In genomic region chr14:89356496-89356895, GRCh38 we compare ENCODE assay signal across 27 cellular contexts.
DNase-seq lines count a peak whose midpoint lies in the region; ATAC-seq and TF ChIP-seq lines count a peak whose summit lies in the region.
"Had no signal": no experiment of that assay in that cellular context is flagged by ENCODE, and none has a peak within 500 bp of the region (broad histone marks: within the 10 kb centered on the region; RNA-seq: fewer than 3 reads in every experiment).

No MANE protein-coding gene starts in this region.

- peaks cover 26% of the 10 kb centered on the region for H3K36me3 Mint-ChIP-seq in activated CD8-positive, alpha-beta T cell treated with anti-CD3 and anti-CD28 coated beads for 36 hours (ENCODE audit: low read depth)
- H3K36me3 Mint-ChIP-seq in activated CD8-positive, alpha-beta T cell treated with anti-CD3 and anti-CD28 coated beads, Interleukin-2, amount 10 ng/mL, durations not matched to agents 7 days and 5 days (ENCODE audit: low read depth) = peaks cover 17% of the 10 kb centered on the region
- H3K36me3 Mint-ChIP-seq in CD8-positive, alpha-beta memory T cell = peaks cover 2 to 6% (median 4%) of the 10 kb centered on the region in 3 donors
- H3K36me3 Mint-ChIP-seq in activated T-helper 2 cell treated with anti-CD3 and anti-CD28 coated beads, Interferon-gamma antibody, Interleukin-2, Interleukin-4, amounts not matched to agents 10 μg/mL and 5 μg/mL and 100 μg/mL, durations not matched to agents 14 hours and 24 hours and 36 hours (ENCODE audit: low read depth) = peaks cover 42% of the 10 kb centered on the region
- H3K36me3 Mint-ChIP-seq in osteocyte (ENCODE audit: unreplicated experiment) = peaks cover 2% of the 10 kb centered on the region

- no peak overlapping the region for H3K27ac ChIP-seq in CD8-positive, alpha-beta memory T cell (ENCODE audit: low read depth, low read length)
- H3K27ac ChIP-seq: A549, breast epithelium, prostate gland, vagina had no signal

- H3K4me1 Mint-ChIP-seq in activated CD8-positive, alpha-beta T cell treated with anti-CD3 and anti-CD28 coated beads for 36 hours (ENCODE audit: low read depth) = peaks cover 51% of the 10 kb centered on the region
- H3K4me1 Mint-ChIP-seq in activated CD8-positive, alpha-beta T cell treated with anti-CD3 and anti-CD28 coated beads, Interleukin-2, amount 10 ng/mL, durations not matched to agents 7 days and 5 days (ENCODE audit: low read depth) = peaks cover 36% of the 10 kb centered on the region
- H3K4me1 Mint-ChIP-seq in CD8-positive, alpha-beta memory T cell = peaks cover 38 to 68% (median 52%) of the 10 kb centered on the region in 3 donors
- peaks cover 34% of the 10 kb centered on the region for H3K4me1 Mint-ChIP-seq in activated T-helper 2 cell treated with anti-CD3 and anti-CD28 coated beads, Interferon-gamma antibody, Interleukin-2, Interleukin-4, amounts not matched to agents 10 μg/mL and 5 μg/mL and 100 μg/mL, durations not matched to agents 14 hours and 24 hours and 36 hours (ENCODE audit: low read depth)
- H3K4me1 Mint-ChIP-seq in osteocyte (ENCODE audit: unreplicated experiment) = peaks cover 21% of the 10 kb centered on the region

- DNase-seq in activated CD8-positive, alpha-beta T cell treated with anti-CD3 and anti-CD28 coated beads for 36 hours = no peak
- DNase-seq in activated CD8-positive, alpha-beta T cell treated with anti-CD3 and anti-CD28 coated beads, Interleukin-2, amount 10 ng/mL, durations not matched to agents 7 days and 5 days = no peak
- no peak for DNase-seq in CD8-positive, alpha-beta memory T cell
- no peak for DNase-seq in activated T-helper 2 cell treated with anti-CD3 and anti-CD28 coated beads, Interferon-gamma antibody, Interleukin-2, Interleukin-4, amounts not matched to agents 10 μg/mL and 5 μg/mL and 100 μg/mL, durations not matched to agents 14 hours and 24 hours and 36 hours (ENCODE audit: low spot score)
- DNase-seq in osteocyte (ENCODE audit: extremely low spot score, unreplicated experiment) (no peak), NCI-H226 (no peak)
- DNase-seq: activated CD4-positive, alpha-beta T cell treated with anti-CD3 and anti-CD28 coated beads, Interleukin-2, amount 50 U/mL, for 1 hour; activated CD8-positive, alpha-beta memory T cell treated with anti-CD3 and anti-CD28 coated beads, Interleukin-2, amount 50 U/mL, for 4 hours; activated effector memory CD4-positive, alpha-beta T cell treated with Interleukin-2 at 50 U/mL for 16 hours; amygdala; Caco-2; hypothalamus; immature natural killer cell; mesenchymal stem cell; MG63; NCI-H1417 treated with DMSO at 0.1 percent for 48 hours; NCI-H446 treated with DMSO at 0.1 percent for 48 hours; NCI-H82; RPMI8226 had no signal

- no peak overlapping the region for H3K4me3 Mint-ChIP-seq in activated CD8-positive, alpha-beta T cell treated with anti-CD3 and anti-CD28 coated beads for 36 hours
- no peak overlapping the region for H3K4me3 Mint-ChIP-seq in activated CD8-positive, alpha-beta T cell treated with anti-CD3 and anti-CD28 coated beads, Interleukin-2, amount 10 ng/mL, durations not matched to agents 7 days and 5 days
- no peak overlapping the region for H3K4me3 Mint-ChIP-seq in CD8-positive, alpha-beta memory T cell
- no peak overlapping the region for H3K4me3 Mint-ChIP-seq in activated T-helper 2 cell treated with anti-CD3 and anti-CD28 coated beads, Interferon-gamma antibody, Interleukin-2, Interleukin-4, amounts not matched to agents 10 μg/mL and 5 μg/mL and 100 μg/mL, durations not matched to agents 14 hours and 24 hours and 36 hours (ENCODE audit: low read depth)
- no peak overlapping the region for H3K4me3 Mint-ChIP-seq in osteocyte (ENCODE audit: unreplicated experiment)
- H3K4me3 Mint-ChIP-seq: immature natural killer cell; stimulated activated naive CD8-positive, alpha-beta T cell treated with anti-CD3 and anti-CD28 coated beads, Interleukin-15, Interleukin-2, amounts not matched to agents 100 ng/mL and 50 ng/mL, for 24 hours had no signal

- no peak for TF ChIP-seq CTCF in activated CD8-positive, alpha-beta T cell treated with anti-CD3 and anti-CD28 coated beads for 36 hours (IDR thresholded peaks at IDR 0.05)
- no peak for TF ChIP-seq CTCF in osteocyte (IDR thresholded peaks at IDR 0.05)

- ATAC-seq in activated CD8-positive, alpha-beta T cell treated with anti-CD3 and anti-CD28 coated beads for 36 hours = no peak
- ATAC-seq in activated CD8-positive, alpha-beta T cell treated with anti-CD3 and anti-CD28 coated beads, Interleukin-2, amount 10 ng/mL, durations not matched to agents 7 days and 5 days = no peak
- ATAC-seq in HG02678 (IDR thresholded peaks at IDR 0.05; ENCODE audit: unreplicated experiment) (no peak), HG02884 (IDR thresholded peaks at IDR 0.05; ENCODE audit: unreplicated experiment) (no peak)
- ATAC-seq: A549, K562 had no signal

- H3K27me3 ChIP-seq in CD8-positive, alpha-beta memory T cell (ENCODE audit: insufficient read depth, low read length, poor library complexity, severe bottlenecking) = no peaks in the 10 kb centered on the region
- H3K27me3 ChIP-seq: breast epithelium, MG63, vagina had no signal

- H3K4me3 ChIP-seq in CD8-positive, alpha-beta memory T cell (ENCODE audit: low read length) = no peak overlapping the region
- H3K4me3 ChIP-seq: A549, breast epithelium, K562, MG63, prostate gland, vagina had no signal

- H3K27ac Mint-ChIP-seq in activated CD8-positive, alpha-beta T cell treated with anti-CD3 and anti-CD28 coated beads for 36 hours = peak overlapping the region; percentile 49
- H3K27ac Mint-ChIP-seq in activated CD8-positive, alpha-beta T cell treated with anti-CD3 and anti-CD28 coated beads, Interleukin-2, amount 10 ng/mL, durations not matched to agents 7 days and 5 days = no peak overlapping the region
- H3K27ac Mint-ChIP-seq in CD8-positive, alpha-beta memory T cell = peak overlapping the region in 5 of 8 donors; percentile 0 to 64 (median 31)
- peak overlapping the region; percentile 7 for H3K27ac Mint-ChIP-seq in activated T-helper 2 cell treated with anti-CD3 and anti-CD28 coated beads, Interferon-gamma antibody, Interleukin-2, Interleukin-4, amounts not matched to agents 10 μg/mL and 5 μg/mL and 100 μg/mL, durations not matched to agents 14 hours and 24 hours and 36 hours
- H3K27ac Mint-ChIP-seq in osteocyte (ENCODE audit: unreplicated experiment) = peak overlapping the region; percentile 6
- H3K27ac Mint-ChIP-seq: stimulated activated naive CD8-positive, alpha-beta T cell treated with anti-CD3 and anti-CD28 coated beads, Interleukin-15, Interleukin-2, amounts not matched to agents 100 ng/mL and 50 ng/mL, for 24 hours had no signal

- POLR2A ChIA-PET in activated CD8-positive, alpha-beta T cell treated with anti-CD3 and anti-CD28 coated beads for 36 hours (lab: Charles Lee) = interaction anchor here (1.4 kb wide), 1 partner anchor 20 kb away, joined by 4 read pairs; no protein-coding TSS in a partner anchor
- POLR2A ChIA-PET in activated CD8-positive, alpha-beta T cell treated with anti-CD3 and anti-CD28 coated beads, Interleukin-2, amount 10 ng/mL, durations not matched to agents 7 days and 5 days (lab: Charles Lee) = no interaction called here
- POLR2A ChIA-PET in CD8-positive, alpha-beta memory T cell (lab: Charles Lee) = no interaction called here

- no peaks in the 10 kb centered on the region for H3K9me3 Mint-ChIP-seq in activated CD8-positive, alpha-beta T cell treated with anti-CD3 and anti-CD28 coated beads for 36 hours
- H3K9me3 Mint-ChIP-seq in activated CD8-positive, alpha-beta T cell treated with anti-CD3 and anti-CD28 coated beads, Interleukin-2, amount 10 ng/mL, durations not matched to agents 7 days and 5 days (ENCODE audit: insufficient read depth) = peaks cover 2% of the 10 kb centered on the region
- H3K9me3 Mint-ChIP-seq in CD8-positive, alpha-beta memory T cell = peaks cover 0 to 6% (median 0%) of the 10 kb centered on the region in 5 donors
- no peaks in the 10 kb centered on the region for H3K9me3 Mint-ChIP-seq in activated T-helper 2 cell treated with anti-CD3 and anti-CD28 coated beads, Interferon-gamma antibody, Interleukin-2, Interleukin-4, amounts not matched to agents 10 μg/mL and 5 μg/mL and 100 μg/mL, durations not matched to agents 14 hours and 24 hours and 36 hours
- H3K9me3 Mint-ChIP-seq in osteocyte (ENCODE audit: unreplicated experiment) = no peaks in the 10 kb centered on the region
- H3K9me3 Mint-ChIP-seq: stimulated activated naive CD8-positive, alpha-beta T cell treated with anti-CD3 and anti-CD28 coated beads, Interleukin-15, Interleukin-2, amounts not matched to agents 100 ng/mL and 50 ng/mL, for 24 hours had no signal

- no peaks in the 10 kb centered on the region for H3K27me3 Mint-ChIP-seq in activated CD8-positive, alpha-beta T cell treated with anti-CD3 and anti-CD28 coated beads for 36 hours
- H3K27me3 Mint-ChIP-seq in activated CD8-positive, alpha-beta T cell treated with anti-CD3 and anti-CD28 coated beads, Interleukin-2, amount 10 ng/mL, durations not matched to agents 7 days and 5 days (ENCODE audit: low read depth) = no peaks in the 10 kb centered on the region
- H3K27me3 Mint-ChIP-seq in CD8-positive, alpha-beta memory T cell = no peaks in the 10 kb centered on the region
- no peaks in the 10 kb centered on the region for H3K27me3 Mint-ChIP-seq in activated T-helper 2 cell treated with anti-CD3 and anti-CD28 coated beads, Interferon-gamma antibody, Interleukin-2, Interleukin-4, amounts not matched to agents 10 μg/mL and 5 μg/mL and 100 μg/mL, durations not matched to agents 14 hours and 24 hours and 36 hours (ENCODE audit: low read depth)
- no peaks in the 10 kb centered on the region for H3K27me3 Mint-ChIP-seq in osteocyte (ENCODE audit: unreplicated experiment)
- H3K27me3 Mint-ChIP-seq: stimulated activated naive CD8-positive, alpha-beta T cell treated with anti-CD3 and anti-CD28 coated beads, Interleukin-15, Interleukin-2, amounts not matched to agents 100 ng/mL and 50 ng/mL, for 24 hours had no signal

- peaks cover 18% of the 10 kb centered on the region for H3K4me1 ChIP-seq in CD8-positive, alpha-beta memory T cell (ENCODE audit: insufficient read depth, low read length)
- H3K4me1 ChIP-seq: breast epithelium, prostate gland had no signal

- no peaks in the 10 kb centered on the region for H3K36me3 ChIP-seq in CD8-positive, alpha-beta memory T cell (ENCODE audit: insufficient read depth, low read length)
- H3K36me3 ChIP-seq: breast epithelium, MG63, prostate gland, vagina had no signal

- no peaks in the 10 kb centered on the region for H3K9me3 ChIP-seq in CD8-positive, alpha-beta memory T cell (ENCODE audit: low read length)
- H3K9me3 ChIP-seq: A549, breast epithelium, Caco-2, MG63, prostate gland, vagina had no signal

- intact Hi-C loops in activated CD8-positive, alpha-beta T cell treated with anti-CD3 and anti-CD28 coated beads for 36 hours (cut with micrococcal nuclease) = no loop called here
- intact Hi-C loops in activated T-helper 2 cell treated with anti-CD3 and anti-CD28 coated beads, Interferon-gamma antibody, Interleukin-2, Interleukin-4, amounts not matched to agents 10 μg/mL and 5 μg/mL and 100 μg/mL, durations not matched to agents 14 hours and 24 hours and 36 hours (cut with micrococcal nuclease) = no loop called here

- CTCF ChIA-PET in activated CD8-positive, alpha-beta T cell treated with anti-CD3 and anti-CD28 coated beads for 36 hours (lab: Charles Lee) = no interaction called here
- CTCF ChIA-PET in activated CD8-positive, alpha-beta T cell treated with anti-CD3 and anti-CD28 coated beads, Interleukin-2, amount 10 ng/mL, durations not matched to agents 7 days and 5 days (lab: Charles Lee) = no interaction called here
- CTCF ChIA-PET in CD8-positive, alpha-beta memory T cell (lab: Charles Lee) = no interaction called here
